17 cellular contexts compared by ENCODE assay signal in the genomic region with DNA sequence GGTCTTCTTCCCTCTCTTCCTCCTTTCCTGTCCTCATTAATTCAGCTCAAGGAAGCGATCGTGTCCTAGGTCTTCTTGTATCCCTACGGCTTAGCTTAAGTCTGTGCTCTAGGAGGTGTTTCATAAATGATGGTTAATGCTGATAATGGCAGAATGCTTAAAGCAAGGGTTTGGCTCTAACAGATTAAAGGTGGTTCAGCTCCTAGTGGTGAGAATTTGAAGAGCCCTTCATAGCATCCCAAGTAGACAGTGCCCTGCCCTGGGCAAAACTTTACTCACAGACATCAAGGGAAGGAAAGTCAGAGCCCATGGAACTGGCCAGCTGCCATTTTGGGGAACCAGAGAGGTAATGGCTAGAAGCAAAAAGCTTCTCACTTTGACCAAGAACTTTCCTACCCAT. TPM values are rescaled to one million over a fixed set of nuclear protein-coding genes. Genes with fewer than 3 reads are reported as not detected.
A peak's percentile ranks its signal among the peaks of the same experiment; 100 is the strongest.
DNase-seq lines count a peak whose midpoint lies in the region; ATAC-seq and TF ChIP-seq lines count a peak whose summit lies in the region.
"Had no signal": no experiment of that assay in that cellular context is flagged by ENCODE, and none has a peak within 500 bp of the region (broad histone marks: within the 10 kb centered on the region; RNA-seq: fewer than 3 reads in every experiment).

No MANE protein-coding gene starts in this region.

- no peaks in the 10 kb centered on the region for H3K36me3 ChIP-seq in right atrium auricular region
- no peaks in the 10 kb centered on the region for H3K36me3 ChIP-seq in endodermal cell (ENCODE audit: control insufficient read depth, insufficient read depth, low read length)
- H3K36me3 ChIP-seq: MG63 had no signal

- TF ChIP-seq POLR2A in GM18505 (IDR thresholded peaks at IDR 0.05; ENCODE audit: borderline replicate concordance, extremely low read depth, insufficient read depth, insufficient read length), result no peak

- ATAC-seq in left ventricle myocardium superior, result no peak
- ATAC-seq in GM18505 (IDR thresholded peaks at IDR 0.05; ENCODE audit: unreplicated experiment), result no peak
- ATAC-seq in GM21737 (IDR thresholded peaks at IDR 0.05; ENCODE audit: unreplicated experiment), result no peak

- H3K27me3 ChIP-seq in right atrium auricular region (no peaks in the 10 kb centered on the region), endodermal cell (ENCODE audit: control insufficient read depth, insufficient read depth, low read length, poor library complexity, severe bottlenecking) (no peaks in the 10 kb centered on the region)
- H3K27me3 ChIP-seq: MG63 had no signal

- 96% methylated on average over 3 of the region's 3 CpGs; no CpG with 5 or more reads in 1 of the 2 experiments for WGBS in endodermal cell (ENCODE audit: insufficient coverage in 1 of 2, insufficient read length in 1 of 2), 2 experiments

- H3K4me1 ChIP-seq in right atrium auricular region (no peaks in the 10 kb centered on the region), endodermal cell (ENCODE audit: control insufficient read depth, insufficient read depth, low read length) (no peaks in the 10 kb centered on the region)

- H3K27ac Mint-ChIP-seq in endodermal cell (no peak overlapping the region), nephron (peak overlapping the region in 2 of 3 experiments; percentile 83 to 85)

- H3K4me1 Mint-ChIP-seq in endodermal cell (no peaks in the 10 kb centered on the region), nephron (peaks cover 36% of the 10 kb centered on the region)

- H3K27ac ChIP-seq in right atrium auricular region, result peak overlapping the region in 1 of 2 donors; percentile 43
- H3K27ac ChIP-seq in endodermal cell (ENCODE audit: low read depth, low read length), result no peak overlapping the region
- H3K27ac ChIP-seq: PC-9 had no signal

- no peaks in the 10 kb centered on the region for H3K9me3 ChIP-seq in right atrium auricular region
- H3K9me3 ChIP-seq in endodermal cell (ENCODE audit: control insufficient read depth, low read length), result no peaks in the 10 kb centered on the region
- H3K9me3 ChIP-seq: MG63 had no signal

- H3K9me3 Mint-ChIP-seq in endodermal cell (peaks cover 54% of the 10 kb centered on the region), nephron (peaks cover 8% of the 10 kb centered on the region)

- DNase-seq in left ventricle myocardium superior, result peak; percentile 19
- DNase-seq in right atrium auricular region (ENCODE audit: low spot score), result no peak
- DNase-seq in M059J (ENCODE audit: low read depth), result peak; percentile 6
- DNase-seq in endodermal cell, result no peak
- DNase-seq in head of caudate nucleus, result no peak
- DNase-seq: AML-193, Calu3, KG1, MG63, NCI-H1092 treated with DMSO at 0.1 percent for 48 hours, NCI-H1694, NCI-H345, NCI-H526 treated with DMSO at 0.1 percent for 48 hours, PC-9 had no signal

- intact Hi-C loops in left ventricle myocardium superior (cut with micrococcal nuclease), result no loop called here
- intact Hi-C loops in head of caudate nucleus (cut with DNase I), result no loop called here

- peaks cover 2% of the 10 kb centered on the region for H3K27me3 Mint-ChIP-seq in endodermal cell (ENCODE audit: insufficient read depth)
- H3K27me3 Mint-ChIP-seq in nephron (ENCODE audit: low read depth), result no peaks in the 10 kb centered on the region

- TF ChIP-seq CTCF in right atrium auricular region (IDR thresholded peaks at IDR 0.05) (no peak), endodermal cell (conservative IDR thresholded peaks at IDR 0.05) (peak; percentile 53), nephron (IDR thresholded peaks at IDR 0.05; ENCODE audit: unreplicated experiment in 3 of 3) (no peak)

- no peak overlapping the region for H3K4me3 Mint-ChIP-seq in endodermal cell
- no peak overlapping the region for H3K4me3 Mint-ChIP-seq in nephron

- no peaks in the 10 kb centered on the region for H3K36me3 Mint-ChIP-seq in endodermal cell (ENCODE audit: low read depth)
- no peaks in the 10 kb centered on the region for H3K36me3 Mint-ChIP-seq in nephron (ENCODE audit: low read depth)

- no peak overlapping the region for H3K4me3 ChIP-seq in right atrium auricular region
- no peak overlapping the region for H3K4me3 ChIP-seq in endodermal cell (ENCODE audit: low read length)
- H3K4me3 ChIP-seq: MG63, PC-9 had no signal

- H3K9ac ChIP-seq in endodermal cell (ENCODE audit: extremely low read depth, low read length, poor library complexity, severe bottlenecking), result no peak overlapping the region

RNA-seq across cellular contexts. Expression of a gene that starts 47.0 kb away (rescaled TPM):
- total RNA-seq in left ventricle myocardium superior, result 16.5 TPM
- 10 to 100 TPM; 26.8 to 42.7 TPM for total RNA-seq in right atrium auricular region
- 563 and 702 TPM in 2 replicates for total RNA-seq in M059J (2014; rRNA removed; shearing (Covaris generic))
- 100 to 1,000 TPM; 108 to 115 TPM for total RNA-seq in endodermal cell
- polyA plus RNA-seq in endodermal cell (2013, experiment 1 of 2), result 275 TPM
- 271 TPM for polyA plus RNA-seq in endodermal cell (2013, experiment 2 of 2)

Comparison
In these comparisons a context has a peak if more than half of its experiments do, and no peak if none do; other contexts are left out.
1. DNase-seq: peak in left ventricle myocardium superior (single experiment) and M059J (single experiment); none in right atrium auricular region (single experiment), endodermal cell (single experiment) and head of caudate nucleus (0 of 42).